2 cellular contexts compared by ENCODE assay signal in genomic region chr9:14538529-14538928, GRCh38.
TF ChIP-seq lines count a peak whose summit lies in the region.

No MANE protein-coding gene starts in this region.

TF ChIP-seq in GM23338, 12 proteins besides CTCF, POLR2A, EP300 and RAD21 (continued from another document):
- no peak for TF ChIP-seq POLR2AphosphoS5 (IDR thresholded peaks at IDR 0.05; ENCODE audit: low read depth)
- no peak for TF ChIP-seq REST (IDR thresholded peaks at IDR 0.05; ENCODE audit: unreplicated experiment)
- no peak for TF ChIP-seq NANOG (IDR thresholded peaks at IDR 0.05; ENCODE audit: borderline replicate concordance)
- no peak for TF ChIP-seq ZNF462 (CRISPR knock-in tag; IDR thresholded peaks at IDR 0.05)
- TF ChIP-seq EZH2phosphoT487 (IDR thresholded peaks at IDR 0.05; ENCODE audit: unreplicated experiment): no peak
- TF ChIP-seq, protein P1, sequence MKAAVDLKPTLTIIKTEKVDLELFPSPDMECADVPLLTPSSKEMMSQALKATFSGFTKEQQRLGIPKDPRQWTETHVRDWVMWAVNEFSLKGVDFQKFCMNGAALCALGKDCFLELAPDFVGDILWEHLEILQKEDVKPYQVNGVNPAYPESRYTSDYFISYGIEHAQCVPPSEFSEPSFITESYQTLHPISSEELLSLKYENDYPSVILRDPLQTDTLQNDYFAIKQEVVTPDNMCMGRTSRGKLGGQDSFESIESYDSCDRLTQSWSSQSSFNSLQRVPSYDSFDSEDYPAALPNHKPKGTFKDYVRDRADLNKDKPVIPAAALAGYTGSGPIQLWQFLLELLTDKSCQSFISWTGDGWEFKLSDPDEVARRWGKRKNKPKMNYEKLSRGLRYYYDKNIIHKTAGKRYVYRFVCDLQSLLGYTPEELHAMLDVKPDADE (IDR thresholded peaks at IDR 0.05): no peak

TF ChIP-seq in H1, 55 proteins besides CTCF, POLR2A, EP300 and RAD21:
- TF ChIP-seq, protein P2, sequence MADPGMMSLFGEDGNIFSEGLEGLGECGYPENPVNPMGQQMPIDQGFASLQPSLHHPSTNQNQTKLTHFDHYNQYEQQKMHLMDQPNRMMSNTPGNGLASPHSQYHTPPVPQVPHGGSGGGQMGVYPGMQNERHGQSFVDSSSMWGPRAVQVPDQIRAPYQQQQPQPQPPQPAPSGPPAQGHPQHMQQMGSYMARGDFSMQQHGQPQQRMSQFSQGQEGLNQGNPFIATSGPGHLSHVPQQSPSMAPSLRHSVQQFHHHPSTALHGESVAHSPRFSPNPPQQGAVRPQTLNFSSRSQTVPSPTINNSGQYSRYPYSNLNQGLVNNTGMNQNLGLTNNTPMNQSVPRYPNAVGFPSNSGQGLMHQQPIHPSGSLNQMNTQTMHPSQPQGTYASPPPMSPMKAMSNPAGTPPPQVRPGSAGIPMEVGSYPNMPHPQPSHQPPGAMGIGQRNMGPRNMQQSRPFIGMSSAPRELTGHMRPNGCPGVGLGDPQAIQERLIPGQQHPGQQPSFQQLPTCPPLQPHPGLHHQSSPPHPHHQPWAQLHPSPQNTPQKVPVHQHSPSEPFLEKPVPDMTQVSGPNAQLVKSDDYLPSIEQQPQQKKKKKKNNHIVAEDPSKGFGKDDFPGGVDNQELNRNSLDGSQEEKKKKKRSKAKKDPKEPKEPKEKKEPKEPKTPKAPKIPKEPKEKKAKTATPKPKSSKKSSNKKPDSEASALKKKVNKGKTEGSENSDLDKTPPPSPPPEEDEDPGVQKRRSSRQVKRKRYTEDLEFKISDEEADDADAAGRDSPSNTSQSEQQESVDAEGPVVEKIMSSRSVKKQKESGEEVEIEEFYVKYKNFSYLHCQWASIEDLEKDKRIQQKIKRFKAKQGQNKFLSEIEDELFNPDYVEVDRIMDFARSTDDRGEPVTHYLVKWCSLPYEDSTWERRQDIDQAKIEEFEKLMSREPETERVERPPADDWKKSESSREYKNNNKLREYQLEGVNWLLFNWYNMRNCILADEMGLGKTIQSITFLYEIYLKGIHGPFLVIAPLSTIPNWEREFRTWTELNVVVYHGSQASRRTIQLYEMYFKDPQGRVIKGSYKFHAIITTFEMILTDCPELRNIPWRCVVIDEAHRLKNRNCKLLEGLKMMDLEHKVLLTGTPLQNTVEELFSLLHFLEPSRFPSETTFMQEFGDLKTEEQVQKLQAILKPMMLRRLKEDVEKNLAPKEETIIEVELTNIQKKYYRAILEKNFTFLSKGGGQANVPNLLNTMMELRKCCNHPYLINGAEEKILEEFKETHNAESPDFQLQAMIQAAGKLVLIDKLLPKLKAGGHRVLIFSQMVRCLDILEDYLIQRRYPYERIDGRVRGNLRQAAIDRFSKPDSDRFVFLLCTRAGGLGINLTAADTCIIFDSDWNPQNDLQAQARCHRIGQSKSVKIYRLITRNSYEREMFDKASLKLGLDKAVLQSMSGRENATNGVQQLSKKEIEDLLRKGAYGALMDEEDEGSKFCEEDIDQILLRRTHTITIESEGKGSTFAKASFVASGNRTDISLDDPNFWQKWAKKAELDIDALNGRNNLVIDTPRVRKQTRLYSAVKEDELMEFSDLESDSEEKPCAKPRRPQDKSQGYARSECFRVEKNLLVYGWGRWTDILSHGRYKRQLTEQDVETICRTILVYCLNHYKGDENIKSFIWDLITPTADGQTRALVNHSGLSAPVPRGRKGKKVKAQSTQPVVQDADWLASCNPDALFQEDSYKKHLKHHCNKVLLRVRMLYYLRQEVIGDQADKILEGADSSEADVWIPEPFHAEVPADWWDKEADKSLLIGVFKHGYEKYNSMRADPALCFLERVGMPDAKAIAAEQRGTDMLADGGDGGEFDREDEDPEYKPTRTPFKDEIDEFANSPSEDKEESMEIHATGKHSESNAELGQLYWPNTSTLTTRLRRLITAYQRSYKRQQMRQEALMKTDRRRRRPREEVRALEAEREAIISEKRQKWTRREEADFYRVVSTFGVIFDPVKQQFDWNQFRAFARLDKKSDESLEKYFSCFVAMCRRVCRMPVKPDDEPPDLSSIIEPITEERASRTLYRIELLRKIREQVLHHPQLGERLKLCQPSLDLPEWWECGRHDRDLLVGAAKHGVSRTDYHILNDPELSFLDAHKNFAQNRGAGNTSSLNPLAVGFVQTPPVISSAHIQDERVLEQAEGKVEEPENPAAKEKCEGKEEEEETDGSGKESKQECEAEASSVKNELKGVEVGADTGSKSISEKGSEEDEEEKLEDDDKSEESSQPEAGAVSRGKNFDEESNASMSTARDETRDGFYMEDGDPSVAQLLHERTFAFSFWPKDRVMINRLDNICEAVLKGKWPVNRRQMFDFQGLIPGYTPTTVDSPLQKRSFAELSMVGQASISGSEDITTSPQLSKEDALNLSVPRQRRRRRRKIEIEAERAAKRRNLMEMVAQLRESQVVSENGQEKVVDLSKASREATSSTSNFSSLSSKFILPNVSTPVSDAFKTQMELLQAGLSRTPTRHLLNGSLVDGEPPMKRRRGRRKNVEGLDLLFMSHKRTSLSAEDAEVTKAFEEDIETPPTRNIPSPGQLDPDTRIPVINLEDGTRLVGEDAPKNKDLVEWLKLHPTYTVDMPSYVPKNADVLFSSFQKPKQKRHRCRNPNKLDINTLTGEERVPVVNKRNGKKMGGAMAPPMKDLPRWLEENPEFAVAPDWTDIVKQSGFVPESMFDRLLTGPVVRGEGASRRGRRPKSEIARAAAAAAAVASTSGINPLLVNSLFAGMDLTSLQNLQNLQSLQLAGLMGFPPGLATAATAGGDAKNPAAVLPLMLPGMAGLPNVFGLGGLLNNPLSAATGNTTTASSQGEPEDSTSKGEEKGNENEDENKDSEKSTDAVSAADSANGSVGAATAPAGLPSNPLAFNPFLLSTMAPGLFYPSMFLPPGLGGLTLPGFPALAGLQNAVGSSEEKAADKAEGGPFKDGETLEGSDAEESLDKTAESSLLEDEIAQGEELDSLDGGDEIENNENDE (IDR thresholded peaks at IDR 0.05; ENCODE audit: insufficient replicate concordance, low read length): no peak
- TF ChIP-seq SIX5 (IDR thresholded peaks at IDR 0.05; ENCODE audit: low read depth, low read length) (no peak), SP1 (IDR thresholded peaks at IDR 0.05; ENCODE audit: low read depth, low read length) (no peak), MAFK (IDR thresholded peaks at IDR 0.05; ENCODE audit: low read depth, low read length) (no peak), JUND (IDR thresholded peaks at IDR 0.05; ENCODE audit: low read length) (no peak), SUZ12 (IDR thresholded peaks at IDR 0.05; ENCODE audit: low read length) (no peak), POLR2AphosphoS5 (IDR thresholded peaks at IDR 0.05; ENCODE audit: low read depth, low read length) (no peak), EZH2 (IDR thresholded peaks at IDR 0.05; ENCODE audit: low read depth, low read length, severe bottlenecking) (no peak), TCF12 (IDR thresholded peaks at IDR 0.05; ENCODE audit: low read depth, low read length) (no peak), KDM4A (IDR thresholded peaks at IDR 0.05; ENCODE audit: low read depth, low read length, severe bottlenecking) (no peak), TEAD4 (IDR thresholded peaks at IDR 0.05; ENCODE audit: low read depth, low read length) (no peak), FOSL1 (IDR thresholded peaks at IDR 0.05; ENCODE audit: insufficient read depth, low read depth, low read length) (no peak), CHD1 (IDR thresholded peaks at IDR 0.05; ENCODE audit: low read depth, low read length) (no peak), TAF1 (IDR thresholded peaks at IDR 0.05; ENCODE audit: low read depth, low read length) (no peak), TAF7 (optimal IDR thresholded peaks at IDR 0.05; ENCODE audit: borderline replicate concordance, low read depth, low read length) (no peak)
- TF ChIP-seq, protein P3, sequence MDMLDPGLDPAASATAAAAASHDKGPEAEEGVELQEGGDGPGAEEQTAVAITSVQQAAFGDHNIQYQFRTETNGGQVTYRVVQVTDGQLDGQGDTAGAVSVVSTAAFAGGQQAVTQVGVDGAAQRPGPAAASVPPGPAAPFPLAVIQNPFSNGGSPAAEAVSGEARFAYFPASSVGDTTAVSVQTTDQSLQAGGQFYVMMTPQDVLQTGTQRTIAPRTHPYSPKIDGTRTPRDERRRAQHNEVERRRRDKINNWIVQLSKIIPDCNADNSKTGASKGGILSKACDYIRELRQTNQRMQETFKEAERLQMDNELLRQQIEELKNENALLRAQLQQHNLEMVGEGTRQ (IDR thresholded peaks at IDR 0.05; ENCODE audit: low read length): no peak
